ENCODE assay signal across 12 cellular contexts in the genomic region with DNA sequence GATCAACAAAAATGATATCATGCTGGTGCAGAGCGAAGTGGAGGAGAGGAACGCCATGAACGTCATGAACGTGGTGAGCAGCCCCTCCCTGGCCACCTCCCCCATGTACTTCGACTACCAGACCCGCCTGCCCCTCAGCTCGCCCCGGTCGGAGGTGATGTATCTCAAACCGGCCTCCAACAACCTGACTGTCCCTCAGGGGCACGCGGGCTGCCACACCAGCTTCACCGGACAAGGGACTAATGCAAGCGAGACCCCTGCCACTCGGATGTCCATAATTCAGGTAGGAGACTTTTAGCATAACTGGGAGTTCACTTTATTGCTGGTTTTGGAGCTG. TPM values are rescaled to one million over a fixed set of nuclear protein-coding genes. Genes with fewer than 3 reads are reported as not detected.
DNase-seq lines count a peak whose midpoint lies in the region; ATAC-seq and TF ChIP-seq lines count a peak whose summit lies in the region.
"Had no signal": no experiment of that assay in that cellular context is flagged by ENCODE, and none has a peak within 500 bp of the region (broad histone marks: within the 10 kb centered on the region; RNA-seq: fewer than 3 reads in every experiment).

No MANE protein-coding gene starts in this region.

- H3K27ac Mint-ChIP-seq in activated T-helper 17 cell treated with anti-CD3 and anti-CD28 coated beads, Interleukin-2, amount 50 U/mL, for 72 hours: no peak overlapping the region
- no peak overlapping the region for H3K27ac Mint-ChIP-seq in activated naive CD4-positive, alpha-beta T cell treated with anti-CD3 and anti-CD28 coated beads, Interleukin-2, amount 50 U/mL, for 72 hours

- peaks cover 37% of the 10 kb centered on the region for H3K27me3 Mint-ChIP-seq in activated T-helper 17 cell treated with anti-CD3 and anti-CD28 coated beads, Interleukin-2, amount 50 U/mL, for 72 hours

- no peaks in the 10 kb centered on the region for H3K79me2 ChIP-seq in mammary epithelial cell (ENCODE audit: insufficient read depth, low read length)

- H3K9ac ChIP-seq in mammary epithelial cell (ENCODE audit: insufficient read depth, low read length): no peak overlapping the region

- ATAC-seq in upper lobe of right lung: no peak
- no peak for ATAC-seq in activated T-helper 17 cell treated with anti-CD3 and anti-CD28 coated beads, Interleukin-2, amount 50 U/mL, for 72 hours (replicated peaks)
- ATAC-seq in activated naive CD4-positive, alpha-beta T cell treated with anti-CD3 and anti-CD28 coated beads, Interleukin-2, amount 50 U/mL, for 72 hours: no peak
- ATAC-seq: A549, PC-3 had no signal

- TF ChIP-seq CTCF in breast epithelium (IDR thresholded peaks at IDR 0.05) (no peak), mammary epithelial cell (conservative IDR thresholded peaks at IDR 0.05 in 1 of 2, IDR thresholded peaks at IDR 0.05 in 1 of 2; ENCODE audit: extremely low read depth in 1 of 2, insufficient read depth in 1 of 2, low read depth in 1 of 2, low read length in 2 of 2) (no peak), upper lobe of right lung (IDR thresholded peaks at IDR 0.05) (no peak)

- no TSS peak for BruUV-seq in mammary epithelial cell (replicated peaks; lab: Mats Ljungman, UMichigan)

- H3K4me1 ChIP-seq in breast epithelium (peaks cover 0 to 2% of the 10 kb centered on the region in 2 donors), mammary epithelial cell (ENCODE audit: insufficient read depth, low read length) (peaks cover 5% of the 10 kb centered on the region), upper lobe of right lung (peaks cover 12% of the 10 kb centered on the region)
- H3K4me1 ChIP-seq: A549 had no signal

- no peak for TF ChIP-seq POLR2A in breast epithelium (IDR thresholded peaks at IDR 0.05)

- H3K27ac ChIP-seq in breast epithelium (no peak overlapping the region), mammary epithelial cell (ENCODE audit: insufficient read depth, low read depth, low read length) (no peak overlapping the region), upper lobe of right lung (peak overlapping the region; percentile 61)
- H3K27ac ChIP-seq: A549 had no signal

- peak in 1 of 2 donors; percentile 49 for DNase-seq in breast epithelium (ENCODE audit: low spot score in 2 of 2)
- no peak for DNase-seq in mammary epithelial cell
- DNase-seq in hypothalamus (lab: John Stamatoyannopoulos, UW): peak in 38 of 51 donors; percentile 10 to 86 (median 58)
- DNase-seq in nucleus accumbens (lab: John Stamatoyannopoulos, UW): peak in 36 of 56 donors; percentile 22 to 81 (median 64)
- peak; percentile 60 for DNase-seq in upper lobe of right lung
- DNase-seq in NCI-H1417 treated with DMSO at 0.1 percent for 48 hours (lab: John Stamatoyannopoulos, UW): no peak
- DNase-seq in activated naive CD4-positive, alpha-beta T cell treated with anti-CD3 and anti-CD28 coated beads, Interleukin-2, amount 50 U/mL, for 72 hours (ENCODE audit: low spot score in 2 of 2): no peak
- DNase-seq: DMS79 treated with DMSO at 0.1 percent for 48 hours, NCI-H2029 treated with DMSO at 0.1 percent for 48 hours, PC-3 had no signal

- CTCF ChIA-PET in mammary epithelial cell (lab: Charles Lee; ENCODE audit: low non-redundant PET): no interaction called here

- no peaks in the 10 kb centered on the region for H3K9me3 Mint-ChIP-seq in activated T-helper 17 cell treated with anti-CD3 and anti-CD28 coated beads, Interleukin-2, amount 50 U/mL, for 72 hours
- peaks cover 0 to 14% of the 10 kb centered on the region in 2 donors for H3K9me3 Mint-ChIP-seq in activated naive CD4-positive, alpha-beta T cell treated with anti-CD3 and anti-CD28 coated beads, Interleukin-2, amount 50 U/mL, for 72 hours

- H3K27me3 ChIP-seq in breast epithelium: peaks cover 0 to 53% of the 10 kb centered on the region in 2 donors
- H3K27me3 ChIP-seq in mammary epithelial cell (ENCODE audit: insufficient read depth, low read length): peaks cover 29% of the 10 kb centered on the region
- peaks cover 52% of the 10 kb centered on the region for H3K27me3 ChIP-seq in upper lobe of right lung

- H3K36me3 ChIP-seq in breast epithelium (no peaks in the 10 kb centered on the region), mammary epithelial cell (ENCODE audit: insufficient read depth, low read length) (no peaks in the 10 kb centered on the region), upper lobe of right lung (no peaks in the 10 kb centered on the region)

- no peak overlapping the region for H3K4me2 ChIP-seq in mammary epithelial cell (ENCODE audit: insufficient read depth, low read depth, low read length)
- H3K4me2 ChIP-seq: A549 had no signal

- H3K4me1 Mint-ChIP-seq in activated T-helper 17 cell treated with anti-CD3 and anti-CD28 coated beads, Interleukin-2, amount 50 U/mL, for 72 hours: peaks cover 13% of the 10 kb centered on the region

- H4K20me1 ChIP-seq in mammary epithelial cell (ENCODE audit: insufficient read depth, low read length): no peaks in the 10 kb centered on the region

- intact Hi-C loops in breast epithelium (cut with DNase I; ENCODE audit: low total_unique reads) (no loop called here), mammary epithelial cell (cut with micrococcal nuclease) (no loop called here), upper lobe of right lung (cut with DNase I) (no loop called here)

- dilution Hi-C loops in mammary epithelial cell (cut with HindIII; ENCODE audit: low sequenced_read_pairs): no loop called here

- WGBS in mammary epithelial cell (ENCODE audit: low coverage, missing lambda C conversion rate): 42% methylated on average over 12 of the region's 15 CpGs

- no peaks in the 10 kb centered on the region for H3K36me3 Mint-ChIP-seq in activated T-helper 17 cell treated with anti-CD3 and anti-CD28 coated beads, Interleukin-2, amount 50 U/mL, for 72 hours (ENCODE audit: low read depth)
- peaks cover 20 to 47% of the 10 kb centered on the region in 2 donors for H3K36me3 Mint-ChIP-seq in activated naive CD4-positive, alpha-beta T cell treated with anti-CD3 and anti-CD28 coated beads, Interleukin-2, amount 50 U/mL, for 72 hours

- H3K9me3 ChIP-seq in breast epithelium: peaks cover 0 to 17% of the 10 kb centered on the region in 2 donors
- peaks cover 10% of the 10 kb centered on the region for H3K9me3 ChIP-seq in mammary epithelial cell (replicated peaks; ENCODE audit: insufficient read depth, low read length)
- no peaks in the 10 kb centered on the region for H3K9me3 ChIP-seq in upper lobe of right lung
- H3K9me3 ChIP-seq: A549 had no signal

- in situ Hi-C loops in mammary epithelial cell (cut with MboI; ENCODE audit: low sequenced_read_pairs in 2 of 2): no loop called here

- H3K4me3 Mint-ChIP-seq in activated T-helper 17 cell treated with anti-CD3 and anti-CD28 coated beads, Interleukin-2, amount 50 U/mL, for 72 hours: no peak overlapping the region

- no peak overlapping the region for H2AFZ ChIP-seq in mammary epithelial cell (ENCODE audit: low read depth, low read length)

- peak overlapping the region; percentile 48 to 69 (median 50) for H3K4me3 ChIP-seq in breast epithelium
- H3K4me3 ChIP-seq in mammary epithelial cell (replicated peaks in 1 of 3; ENCODE audit: insufficient read depth in 1 of 3, low read depth in 2 of 3, low read length in 3 of 3): no peak overlapping the region
- peak overlapping the region; percentile 59 for H3K4me3 ChIP-seq in upper lobe of right lung
- H3K4me3 ChIP-seq: A549 had no signal

RNA-seq across cellular contexts. Expression of a gene that starts 3.3 kb away (rescaled TPM):
- 1 to 10 TPM; 1.3 to 5.9 (median 1.4) TPM for total RNA-seq in breast epithelium
- total RNA-seq in mammary epithelial cell: not detected
- not detected for polyA plus RNA-seq in mammary epithelial cell
- polyA minus RNA-seq in mammary epithelial cell: not detected
- total RNA-seq in upper lobe of right lung: 65.4 TPM
- not detected for total RNA-seq in activated T-helper 17 cell treated with anti-CD3 and anti-CD28 coated beads, Interleukin-2, amount 50 U/mL, for 72 hours
- total RNA-seq in activated naive CD4-positive, alpha-beta T cell treated with anti-CD3 and anti-CD28 coated beads, Interleukin-2, amount 50 U/mL, for 72 hours: not detected

Comparison
In these comparisons a context has a peak if more than half of its experiments do, and no peak if none do; other contexts are left out.
1. H3K4me3 ChIP-seq: peak in breast epithelium (3 of 3) and upper lobe of right lung (single experiment); none in mammary epithelial cell (0 of 3).
2. DNase-seq: peak in hypothalamus (38 of 51), nucleus accumbens (36 of 56) and upper lobe of right lung (single experiment); none in mammary epithelial cell (single experiment), NCI-H1417 treated with DMSO at 0.1 percent for 48 hours (single experiment) and activated naive CD4-positive, alpha-beta T cell treated with anti-CD3 and anti-CD28 coated beads, Interleukin-2, amount 50 U/mL, for 72 hours (0 of 2).